8 cellular contexts compared by ENCODE assay signal in the genomic region with DNA sequence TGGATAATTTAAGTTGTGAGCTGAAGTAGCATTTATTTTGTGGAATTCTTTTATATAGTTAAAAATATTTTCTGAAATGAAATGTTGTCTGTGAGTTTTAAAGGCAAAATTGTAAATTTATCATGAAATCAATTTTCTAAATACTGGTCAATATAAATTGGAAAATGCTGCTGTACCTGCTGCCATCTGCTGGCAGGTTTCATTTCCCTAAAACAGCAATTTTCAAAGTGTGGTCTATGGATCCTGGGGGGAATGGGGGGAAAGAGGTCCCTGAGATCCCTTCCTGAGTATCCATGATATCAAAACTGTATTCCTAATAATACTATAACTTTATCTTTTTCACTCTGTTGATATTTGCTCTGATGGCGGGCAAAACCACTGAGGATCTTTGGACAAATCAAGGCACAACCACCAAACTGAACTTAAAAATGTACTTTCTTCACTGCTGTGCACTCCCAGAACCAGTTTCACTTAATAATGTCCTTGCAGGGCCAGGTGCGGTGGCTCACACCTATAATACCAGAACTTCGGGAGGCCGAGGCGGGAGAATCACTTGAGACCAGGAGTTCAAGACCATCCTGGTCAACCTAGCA. TPM values are rescaled to one million over a fixed set of nuclear protein-coding genes. Genes with fewer than 3 reads are reported as not detected.
DNase-seq lines count a peak whose midpoint lies in the region; ATAC-seq and TF ChIP-seq lines count a peak whose summit lies in the region.

No MANE protein-coding gene starts in this region.

- TF ChIP-seq EP300 in neural cell (conservative IDR thresholded peaks at IDR 0.05; ENCODE audit: poor library complexity, severe bottlenecking), result no peak

- no peaks in the 10 kb centered on the region for H3K36me3 ChIP-seq in Karpas-422 (ENCODE audit: insufficient read depth, low read length)
- no peaks in the 10 kb centered on the region for H3K36me3 ChIP-seq in neural cell (ENCODE audit: insufficient read depth, low read length)

- no peaks in the 10 kb centered on the region for H3K79me2 ChIP-seq in Karpas-422 (ENCODE audit: low read length)
- no peaks in the 10 kb centered on the region for H3K79me2 ChIP-seq in neural cell (replicated peaks; ENCODE audit: insufficient read depth, low read length)

- H3K9me2 ChIP-seq in Karpas-422 (replicated peaks; ENCODE audit: insufficient read depth, low read length) (no peaks in the 10 kb centered on the region), neural cell (ENCODE audit: insufficient read depth, low read length) (no peaks in the 10 kb centered on the region)

- H3K4me2 ChIP-seq in Karpas-422 (ENCODE audit: low read depth, low read length, poor library complexity, severe bottlenecking) (no peak overlapping the region), neural cell (ENCODE audit: low read length) (no peak overlapping the region)

- DNase-seq in G401 (ENCODE audit: low spot score) (peak; percentile 8), Karpas-422 (peak; percentile 58), cardiac fibroblast (ENCODE audit: low read depth in 2 of 2) (peak; percentile 33 to 46), T1000 (lab: John Stamatoyannopoulos, UW) (no peak)

- H3K4me1 ChIP-seq in Karpas-422 (ENCODE audit: low read length), result no peaks in the 10 kb centered on the region

- H3K4me3 ChIP-seq in Karpas-422 (ENCODE audit: low read length) (no peak overlapping the region), cardiac fibroblast (replicated peaks in 1 of 2; ENCODE audit: low read depth in 2 of 2, low read length in 2 of 2) (no peak overlapping the region), neural cell (ENCODE audit: low read length) (no peak overlapping the region)

- H3K9me3 ChIP-seq in Karpas-422 (ENCODE audit: low read length) (no peaks in the 10 kb centered on the region), neural cell (ENCODE audit: low read length) (no peaks in the 10 kb centered on the region)

- TF ChIP-seq CTCF in cardiac fibroblast (IDR thresholded peaks at IDR 0.05; ENCODE audit: low read depth, low read length), result peak; percentile 73
- peak; percentile 75 for TF ChIP-seq CTCF in neural cell (IDR thresholded peaks at IDR 0.05; ENCODE audit: poor library complexity, severe bottlenecking)

- H3K27me3 ChIP-seq in Karpas-422 (ENCODE audit: low read length) (no peaks in the 10 kb centered on the region), neural cell (ENCODE audit: insufficient read depth, low read depth, low read length) (no peaks in the 10 kb centered on the region)

- TF ChIP-seq RAD21 in neural cell (conservative IDR thresholded peaks at IDR 0.05), result peak; percentile 75

- H3K9ac ChIP-seq in Karpas-422 (ENCODE audit: low read length), result no peak overlapping the region
- no peak overlapping the region for H3K9ac ChIP-seq in neural cell (ENCODE audit: low read length)

- H3F3A ChIP-seq in neural cell (ENCODE audit: insufficient read depth, low read length, poor library complexity, severe bottlenecking), result no peaks in the 10 kb centered on the region

- ATAC-seq in HG03108 (IDR thresholded peaks at IDR 0.05; ENCODE audit: unreplicated experiment) (no peak), HG03432 (IDR thresholded peaks at IDR 0.05; ENCODE audit: unreplicated experiment) (no peak), HG03175 (IDR thresholded peaks at IDR 0.05; ENCODE audit: unreplicated experiment) (no peak)

- no peak overlapping the region for H3K27ac ChIP-seq in Karpas-422 (ENCODE audit: low read length)
- no peak overlapping the region for H3K27ac ChIP-seq in neural cell (ENCODE audit: low read length)

- H4K20me1 ChIP-seq in Karpas-422 (ENCODE audit: insufficient read depth, low read depth, low read length) (no peaks in the 10 kb centered on the region), neural cell (ENCODE audit: insufficient read depth) (no peaks in the 10 kb centered on the region)

- in situ Hi-C loops in G401 (cut with HindIII; ENCODE audit: low sequenced_read_pairs), result no loop called here

- no peak overlapping the region for H2AFZ ChIP-seq in Karpas-422 (ENCODE audit: low read length)
- H2AFZ ChIP-seq in neural cell (ENCODE audit: low read depth, low read length), result no peak overlapping the region

TF ChIP-seq in neural cell, 6 proteins besides CTCF, POLR2A, EP300 and RAD21:
- TF ChIP-seq POLR2AphosphoS5 (IDR thresholded peaks at IDR 0.05) (no peak), SMC3 (conservative IDR thresholded peaks at IDR 0.05; ENCODE audit: poor library complexity) (peak; percentile 85)

RNA-seq across cellular contexts. Expression of a gene that starts 17.2 kb away (rescaled TPM):
- 0.06 and 0.07 TPM in 2 replicates for total RNA-seq in G401 (2014; rRNA removed; shearing (Covaris generic))
- total RNA-seq in Karpas-422 (2014; rRNA removed; shearing (Covaris generic); ENCODE audit: low replicate concordance), result not detected in 2 replicates
- not detected in 2 replicates for polyA plus RNA-seq in neural cell
- not detected in 2 replicates for polyA minus RNA-seq in neural cell
